Comparison of ENCODE assay signal across 10 cellular contexts in genomic region chr10:68163735-68164134, GRCh38.
DNase-seq lines count a peak whose midpoint lies in the region; ATAC-seq lines count a peak whose summit lies in the region.
"Had no signal": no experiment of that assay in that cellular context is flagged by ENCODE, and none has a peak within 500 bp of the region (broad histone marks: within the 10 kb centered on the region; RNA-seq: fewer than 3 reads in every experiment).

No MANE protein-coding gene starts in this region.

- ATAC-seq in GM18498 (IDR thresholded peaks at IDR 0.05; ENCODE audit: unreplicated experiment) (peak; percentile 98), GM19438 (IDR thresholded peaks at IDR 0.05; ENCODE audit: low read depth, unreplicated experiment) (peak; percentile 96), HG02970 (IDR thresholded peaks at IDR 0.05; ENCODE audit: low FRiP score, unreplicated experiment) (peak; percentile 92)
- ATAC-seq: WTC11 had no signal

- DNase-seq in amniotic epithelial cell (ENCODE audit: low read depth): peak; percentile 19
- no peak for DNase-seq in NCI-H345 treated with DMSO at 0.1 percent for 48 hours (lab: John Stamatoyannopoulos, UW; ENCODE audit: unreplicated experiment)
- no peak for DNase-seq in NCI-H1436 (lab: John Stamatoyannopoulos, UW)
- no peak for DNase-seq in HPDE6-E6E7 (ENCODE audit: extremely low spot score)
- no peak for DNase-seq in NCI-H1417 treated with DMSO at 0.1 percent for 48 hours (lab: John Stamatoyannopoulos, UW)
- DNase-seq: CD8-positive, alpha-beta memory T cell had no signal
